Comparison of ENCODE assay signal across 1 cellular context in the genomic region with DNA sequence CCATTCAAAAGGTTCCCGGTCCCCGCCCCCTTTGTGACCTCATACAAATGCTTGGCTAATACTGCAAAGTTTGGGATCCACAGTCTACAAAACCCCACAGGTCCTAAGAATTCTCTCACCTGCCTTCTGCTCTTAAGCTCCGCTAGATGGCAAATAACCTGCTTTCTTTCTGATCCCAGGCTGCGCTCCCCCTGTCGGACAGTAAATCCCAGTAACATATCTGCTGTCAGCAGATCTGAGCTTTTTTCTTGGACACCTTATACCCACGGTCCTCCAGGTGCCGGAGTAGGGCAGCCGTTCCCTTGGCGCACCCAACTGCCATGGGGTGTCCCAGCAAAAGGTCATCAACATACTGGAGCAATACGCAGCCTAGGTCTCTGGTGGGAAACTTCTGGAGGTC.
TF ChIP-seq lines count a peak whose summit lies in the region.

No MANE protein-coding gene starts in this region.

TF ChIP-seq in K562, 482 proteins besides CTCF, POLR2A, EP300 and RAD21 (continued from another document):
- TF ChIP-seq, protein P1, sequence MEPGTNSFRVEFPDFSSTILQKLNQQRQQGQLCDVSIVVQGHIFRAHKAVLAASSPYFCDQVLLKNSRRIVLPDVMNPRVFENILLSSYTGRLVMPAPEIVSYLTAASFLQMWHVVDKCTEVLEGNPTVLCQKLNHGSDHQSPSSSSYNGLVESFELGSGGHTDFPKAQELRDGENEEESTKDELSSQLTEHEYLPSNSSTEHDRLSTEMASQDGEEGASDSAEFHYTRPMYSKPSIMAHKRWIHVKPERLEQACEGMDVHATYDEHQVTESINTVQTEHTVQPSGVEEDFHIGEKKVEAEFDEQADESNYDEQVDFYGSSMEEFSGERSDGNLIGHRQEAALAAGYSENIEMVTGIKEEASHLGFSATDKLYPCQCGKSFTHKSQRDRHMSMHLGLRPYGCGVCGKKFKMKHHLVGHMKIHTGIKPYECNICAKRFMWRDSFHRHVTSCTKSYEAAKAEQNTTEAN (CRISPR knock-in tag; IDR thresholded peaks at IDR 0.05), result no peak
- TF ChIP-seq ZNF449 (CRISPR knock-in tag; IDR thresholded peaks at IDR 0.05) (no peak), FOSL1 (tag; conservative IDR thresholded peaks at IDR 0.05) (no peak), NFXL1 (CRISPR knock-in tag; IDR thresholded peaks at IDR 0.05) (no peak), YY1 (IDR thresholded peaks at IDR 0.05; ENCODE audit: borderline replicate concordance in 1 of 3, control insufficient read depth in 1 of 3, extremely low read depth in 1 of 3, insufficient read depth in 3 of 3, insufficient read length in 1 of 3, insufficient replicate concordance in 2 of 3, low read depth in 1 of 3, low read length in 2 of 3) (peak in 1 of 3 experiments; percentile 19), ZNF280A (IDR thresholded peaks at IDR 0.05; ENCODE audit: low read depth, partially characterized antibody) (no peak), EHMT2 (IDR thresholded peaks at IDR 0.05) (peak; percentile 28; the same call in 1 of the 2 replicates), ZSCAN29 (IDR thresholded peaks at IDR 0.05) (peak; percentile 69), ZNF253 (CRISPR knock-in tag; conservative IDR thresholded peaks at IDR 0.05) (no peak), CTBP1 (IDR thresholded peaks at IDR 0.05; ENCODE audit: borderline replicate concordance) (peak; percentile 45; the same call in 1 of the 2 replicates), UBTF (IDR thresholded peaks at IDR 0.05; ENCODE audit: borderline replicate concordance in 1 of 2, low read depth in 2 of 2, low read length in 2 of 2) (0 out of 4 replicates have a peak, but pooled peaks of 1 of the 2 experiments have one; percentile 37), HDAC8 (tag; IDR thresholded peaks at IDR 0.05) (no peak), FOXK1 (CRISPR knock-in tag; IDR thresholded peaks at IDR 0.05; ENCODE audit: borderline replicate concordance) (no peak), DMBX1 (CRISPR knock-in tag; IDR thresholded peaks at IDR 0.05; ENCODE audit: borderline replicate concordance) (0 out of 2 replicates have a peak, but pooled peaks have one; percentile 9), MAFF (IDR thresholded peaks at IDR 0.05; ENCODE audit: low read length) (peak; percentile 43; the same call in 1 of the 2 replicates), SMARCA5 (IDR thresholded peaks at IDR 0.05) (peak; percentile 57; the same call in 1 of the 2 replicates), IRF9 (tag; IDR thresholded peaks at IDR 0.05) (no peak), TEAD4 (IDR thresholded peaks at IDR 0.05; ENCODE audit: low read length) (peak; percentile 46; the same call in 1 of the 2 replicates), TEAD4 (CRISPR knock-in tag; IDR thresholded peaks at IDR 0.05; ENCODE audit: borderline replicate concordance) (no peak), MYC (IDR thresholded peaks at IDR 0.05; ENCODE audit: low read depth, low read length) (peak; percentile 65), MYC (CRISPR knock-in tag; IDR thresholded peaks at IDR 0.05; ENCODE audit: borderline replicate concordance, low read depth) (no peak), MYNN (IDR thresholded peaks at IDR 0.05) (peak; percentile 50; the same call in 1 of the 2 replicates), MYNN (CRISPR knock-in tag; IDR thresholded peaks at IDR 0.05) (no peak), CREM (IDR thresholded peaks at IDR 0.05; ENCODE audit: low read depth) (peak; percentile 40), ARID2 (IDR thresholded peaks at IDR 0.05) (no peak), HIVEP1 (CRISPR knock-in tag; IDR thresholded peaks at IDR 0.05) (no peak), MAFK (IDR thresholded peaks at IDR 0.05; ENCODE audit: low read length) (peak; percentile 59), XRCC3 (IDR thresholded peaks at IDR 0.05) (no peak), CEBPG (CRISPR knock-in tag; IDR thresholded peaks at IDR 0.05) (no peak), CEBPG (tag; conservative IDR thresholded peaks at IDR 0.05 in 1 of 2, IDR thresholded peaks at IDR 0.05 in 1 of 2) (no peak), PHF20 (IDR thresholded peaks at IDR 0.05; ENCODE audit: partially characterized antibody) (no peak), RNF2 (IDR thresholded peaks at IDR 0.05) (0 out of 2 replicates have a peak, but pooled peaks have one; percentile 41), EP400 (IDR thresholded peaks at IDR 0.05) (no peak), NR2C1 (IDR thresholded peaks at IDR 0.05) (no peak), NR2C1 (tag; IDR thresholded peaks at IDR 0.05) (no peak), HEY1 (CRISPR knock-in tag; IDR thresholded peaks at IDR 0.05; ENCODE audit: borderline replicate concordance) (no peak), ZNF175 (CRISPR knock-in tag; IDR thresholded peaks at IDR 0.05; ENCODE audit: low read depth) (0 out of 2 replicates have a peak, but pooled peaks have one; percentile 29)
- TF ChIP-seq, protein P2, sequence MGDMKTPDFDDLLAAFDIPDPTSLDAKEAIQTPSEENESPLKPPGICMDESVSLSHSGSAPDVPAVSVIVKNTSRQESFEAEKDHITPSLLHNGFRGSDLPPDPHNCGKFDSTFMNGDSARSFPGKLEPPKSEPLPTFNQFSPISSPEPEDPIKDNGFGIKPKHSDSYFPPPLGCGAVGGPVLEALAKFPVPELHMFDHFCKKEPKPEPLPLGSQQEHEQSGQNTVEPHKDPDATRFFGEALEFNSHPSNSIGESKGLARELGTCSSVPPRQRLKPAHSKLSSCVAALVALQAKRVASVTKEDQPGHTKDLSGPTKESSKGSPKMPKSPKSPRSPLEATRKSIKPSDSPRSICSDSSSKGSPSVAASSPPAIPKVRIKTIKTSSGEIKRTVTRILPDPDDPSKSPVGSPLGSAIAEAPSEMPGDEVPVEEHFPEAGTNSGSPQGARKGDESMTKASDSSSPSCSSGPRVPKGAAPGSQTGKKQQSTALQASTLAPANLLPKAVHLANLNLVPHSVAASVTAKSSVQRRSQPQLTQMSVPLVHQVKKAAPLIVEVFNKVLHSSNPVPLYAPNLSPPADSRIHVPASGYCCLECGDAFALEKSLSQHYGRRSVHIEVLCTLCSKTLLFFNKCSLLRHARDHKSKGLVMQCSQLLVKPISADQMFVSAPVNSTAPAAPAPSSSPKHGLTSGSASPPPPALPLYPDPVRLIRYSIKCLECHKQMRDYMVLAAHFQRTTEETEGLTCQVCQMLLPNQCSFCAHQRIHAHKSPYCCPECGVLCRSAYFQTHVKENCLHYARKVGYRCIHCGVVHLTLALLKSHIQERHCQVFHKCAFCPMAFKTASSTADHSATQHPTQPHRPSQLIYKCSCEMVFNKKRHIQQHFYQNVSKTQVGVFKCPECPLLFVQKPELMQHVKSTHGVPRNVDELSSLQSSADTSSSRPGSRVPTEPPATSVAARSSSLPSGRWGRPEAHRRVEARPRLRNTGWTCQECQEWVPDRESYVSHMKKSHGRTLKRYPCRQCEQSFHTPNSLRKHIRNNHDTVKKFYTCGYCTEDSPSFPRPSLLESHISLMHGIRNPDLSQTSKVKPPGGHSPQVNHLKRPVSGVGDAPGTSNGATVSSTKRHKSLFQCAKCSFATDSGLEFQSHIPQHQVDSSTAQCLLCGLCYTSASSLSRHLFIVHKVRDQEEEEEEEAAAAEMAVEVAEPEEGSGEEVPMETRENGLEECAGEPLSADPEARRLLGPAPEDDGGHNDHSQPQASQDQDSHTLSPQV (IDR thresholded peaks at IDR 0.05), result peak; percentile 81
- TF ChIP-seq, protein P3, sequence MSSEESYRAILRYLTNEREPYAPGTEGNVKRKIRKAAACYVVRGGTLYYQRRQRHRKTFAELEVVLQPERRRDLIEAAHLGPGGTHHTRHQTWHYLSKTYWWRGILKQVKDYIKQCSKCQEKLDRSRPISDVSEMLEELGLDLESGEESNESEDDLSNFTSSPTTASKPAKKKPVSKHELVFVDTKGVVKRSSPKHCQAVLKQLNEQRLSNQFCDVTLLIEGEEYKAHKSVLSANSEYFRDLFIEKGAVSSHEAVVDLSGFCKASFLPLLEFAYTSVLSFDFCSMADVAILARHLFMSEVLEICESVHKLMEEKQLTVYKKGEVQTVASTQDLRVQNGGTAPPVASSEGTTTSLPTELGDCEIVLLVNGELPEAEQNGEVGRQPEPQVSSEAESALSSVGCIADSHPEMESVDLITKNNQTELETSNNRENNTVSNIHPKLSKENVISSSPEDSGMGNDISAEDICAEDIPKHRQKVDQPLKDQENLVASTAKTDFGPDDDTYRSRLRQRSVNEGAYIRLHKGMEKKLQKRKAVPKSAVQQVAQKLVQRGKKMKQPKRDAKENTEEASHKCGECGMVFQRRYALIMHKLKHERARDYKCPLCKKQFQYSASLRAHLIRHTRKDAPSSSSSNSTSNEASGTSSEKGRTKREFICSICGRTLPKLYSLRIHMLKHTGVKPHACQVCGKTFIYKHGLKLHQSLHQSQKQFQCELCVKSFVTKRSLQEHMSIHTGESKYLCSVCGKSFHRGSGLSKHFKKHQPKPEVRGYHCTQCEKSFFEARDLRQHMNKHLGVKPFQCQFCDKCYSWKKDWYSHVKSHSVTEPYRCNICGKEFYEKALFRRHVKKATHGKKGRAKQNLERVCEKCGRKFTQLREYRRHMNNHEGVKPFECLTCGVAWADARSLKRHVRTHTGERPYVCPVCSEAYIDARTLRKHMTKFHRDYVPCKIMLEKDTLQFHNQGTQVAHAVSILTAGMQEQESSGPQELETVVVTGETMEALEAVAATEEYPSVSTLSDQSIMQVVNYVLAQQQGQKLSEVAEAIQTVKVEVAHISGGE (CRISPR knock-in tag; IDR thresholded peaks at IDR 0.05), result no peak
- TF ChIP-seq, protein P4, sequence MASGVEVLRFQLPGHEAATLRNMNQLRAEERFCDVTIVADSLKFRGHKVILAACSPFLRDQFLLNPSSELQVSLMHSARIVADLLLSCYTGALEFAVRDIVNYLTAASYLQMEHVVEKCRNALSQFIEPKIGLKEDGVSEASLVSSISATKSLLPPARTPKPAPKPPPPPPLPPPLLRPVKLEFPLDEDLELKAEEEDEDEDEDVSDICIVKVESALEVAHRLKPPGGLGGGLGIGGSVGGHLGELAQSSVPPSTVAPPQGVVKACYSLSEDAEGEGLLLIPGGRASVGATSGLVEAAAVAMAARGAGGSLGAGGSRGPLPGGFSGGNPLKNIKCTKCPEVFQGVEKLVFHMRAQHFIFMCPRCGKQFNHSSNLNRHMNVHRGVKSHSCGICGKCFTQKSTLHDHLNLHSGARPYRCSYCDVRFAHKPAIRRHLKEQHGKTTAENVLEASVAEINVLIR (CRISPR knock-in tag; IDR thresholded peaks at IDR 0.05), result no peak
- TF ChIP-seq, protein P5, sequence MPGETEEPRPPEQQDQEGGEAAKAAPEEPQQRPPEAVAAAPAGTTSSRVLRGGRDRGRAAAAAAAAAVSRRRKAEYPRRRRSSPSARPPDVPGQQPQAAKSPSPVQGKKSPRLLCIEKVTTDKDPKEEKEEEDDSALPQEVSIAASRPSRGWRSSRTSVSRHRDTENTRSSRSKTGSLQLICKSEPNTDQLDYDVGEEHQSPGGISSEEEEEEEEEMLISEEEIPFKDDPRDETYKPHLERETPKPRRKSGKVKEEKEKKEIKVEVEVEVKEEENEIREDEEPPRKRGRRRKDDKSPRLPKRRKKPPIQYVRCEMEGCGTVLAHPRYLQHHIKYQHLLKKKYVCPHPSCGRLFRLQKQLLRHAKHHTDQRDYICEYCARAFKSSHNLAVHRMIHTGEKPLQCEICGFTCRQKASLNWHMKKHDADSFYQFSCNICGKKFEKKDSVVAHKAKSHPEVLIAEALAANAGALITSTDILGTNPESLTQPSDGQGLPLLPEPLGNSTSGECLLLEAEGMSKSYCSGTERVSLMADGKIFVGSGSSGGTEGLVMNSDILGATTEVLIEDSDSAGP (CRISPR knock-in tag; IDR thresholded peaks at IDR 0.05), result no peak
